12 cellular contexts compared by ENCODE assay signal in the genomic region with DNA sequence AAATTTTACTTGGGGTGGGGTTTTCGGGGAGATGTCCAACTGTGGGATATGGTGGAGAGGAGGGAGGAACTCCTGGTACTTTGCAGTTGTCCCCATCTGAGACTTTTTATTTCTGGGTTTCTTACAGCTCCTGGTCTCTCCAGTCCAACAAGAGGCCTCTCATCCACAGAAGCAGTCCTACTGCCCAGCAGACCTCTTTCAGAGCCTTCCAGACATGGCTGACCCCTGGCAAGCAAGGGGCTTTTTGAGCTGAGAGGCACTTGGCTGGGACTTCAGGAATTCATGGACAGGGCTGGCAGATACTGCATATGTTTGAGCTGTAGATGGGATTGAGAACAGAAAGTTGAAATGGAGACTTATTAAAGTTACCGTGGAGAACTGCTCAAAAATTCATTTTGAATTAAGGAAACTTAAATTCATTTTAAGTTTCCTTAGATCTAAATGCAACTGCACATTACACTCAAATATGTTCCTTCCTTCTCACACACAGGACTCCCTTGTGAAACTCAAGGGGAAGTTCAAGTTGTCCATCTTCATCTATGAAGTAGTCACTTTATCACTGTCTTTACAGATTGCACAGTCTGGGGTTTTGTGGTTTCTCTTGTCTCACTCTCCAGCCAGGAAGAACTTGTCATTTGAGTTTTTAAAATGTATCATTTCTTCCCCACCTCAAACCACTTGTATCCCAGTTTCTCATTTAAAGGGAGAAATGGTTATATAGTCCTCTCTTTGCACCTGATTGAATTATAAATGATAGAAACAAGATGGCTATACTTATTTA. TPM values are rescaled to one million over a fixed set of nuclear protein-coding genes. Genes with fewer than 3 reads are reported as not detected.
DNase-seq lines count a peak whose midpoint lies in the region; ATAC-seq and TF ChIP-seq lines count a peak whose summit lies in the region.
"Had no signal": no experiment of that assay in that cellular context is flagged by ENCODE, and none has a peak within 500 bp of the region (broad histone marks: within the 10 kb centered on the region; RNA-seq: fewer than 3 reads in every experiment).

No MANE protein-coding gene starts in this region.

- H3K27ac Mint-ChIP-seq in activated B cell treated with CpG ODN at 0.5 μM for 24 hours = peak overlapping the region; percentile 3

- H3K36me3 ChIP-seq in left ventricle myocardium inferior (no peaks in the 10 kb centered on the region), aorta (ENCODE audit: control insufficient read depth in 1 of 2, insufficient read depth in 2 of 2, low read length in 1 of 2) (no peaks in the 10 kb centered on the region), mesendoderm (ENCODE audit: control insufficient read depth, insufficient read depth, low read length) (no peaks in the 10 kb centered on the region)
- H3K36me3 ChIP-seq: colonic mucosa had no signal

- H2BK120ac ChIP-seq in mesendoderm (ENCODE audit: low read depth, low read length) = no peak overlapping the region

- no peaks in the 10 kb centered on the region for H3K79me1 ChIP-seq in mesendoderm (ENCODE audit: low read length)

- H3K4ac ChIP-seq in mesendoderm (ENCODE audit: low read depth, low read length) = no peak overlapping the region

- H4K8ac ChIP-seq in mesendoderm (ENCODE audit: low read depth, low read length) = no peak overlapping the region

- no peak for ATAC-seq in activated B cell treated with CpG ODN at 0.5 μM for 24 hours (ENCODE audit: low read depth)
- no peak for ATAC-seq in aorta (ENCODE audit: low FRiP score)
- no peak for ATAC-seq in foreskin keratinocyte

- no peak overlapping the region for H2AK5ac ChIP-seq in mesendoderm (ENCODE audit: low read length)

- H3K27ac ChIP-seq in left ventricle myocardium inferior (replicated peaks) (peak overlapping the region; percentile 53), aorta (ENCODE audit: low read depth in 1 of 2, low read length in 2 of 2) (peak overlapping the region; percentile 32 to 59), mesendoderm (ENCODE audit: low read depth, low read length) (no peak overlapping the region), foreskin keratinocyte (no peak overlapping the region)
- H3K27ac ChIP-seq: colonic mucosa had no signal

- DNase-seq in left ventricle myocardium inferior (no peak), cardiac septum (ENCODE audit: low spot score) (no peak), activated B cell treated with CpG ODN at 0.5 μM for 24 hours (no peak), lower leg skin (ENCODE audit: low spot score in 2 of 2) (peak; percentile 10 to 57), aorta (no peak), mesendoderm (no peak), foreskin keratinocyte (no peak), foreskin fibroblast (no peak)
- DNase-seq: colonic mucosa, COR-L47 had no signal

- H3K56ac ChIP-seq in mesendoderm (ENCODE audit: low read length) = no peak overlapping the region

- intact Hi-C loops in left ventricle myocardium inferior (cut with micrococcal nuclease) (loop anchor here (10.0 kb wide), 1 partner anchor 62 kb away; no protein-coding TSS in a partner anchor), cardiac septum (cut with DNase I) (no loop called here), activated B cell treated with CpG ODN at 0.5 μM for 24 hours (cut with micrococcal nuclease) (no loop called here), lower leg skin (cut with DNase I; ENCODE audit: low total_unique reads) (no loop called here), aorta (cut with DNase I) (no loop called here)

- peaks cover 10% of the 10 kb centered on the region for H3K4me1 Mint-ChIP-seq in activated B cell treated with CpG ODN at 0.5 μM for 24 hours

- H3K9ac ChIP-seq in mesendoderm (ENCODE audit: low read length) = no peak overlapping the region

- no peak for TF ChIP-seq POLR2A in lower leg skin (IDR thresholded peaks at IDR 0.05)

- WGBS in lower leg skin, 2 donors = 59 to 69% methylated on average over 2 of the region's 2 CpGs
- WGBS in aorta, 2 donors = 37 to 40% methylated on average over 2 of the region's 2 CpGs
- WGBS in mesendoderm (ENCODE audit: extremely low coverage, insufficient coverage, low lambda C conversion rate) = no CpG with 5 or more reads among the region's 2 CpGs

- H3K4me3 Mint-ChIP-seq in activated B cell treated with CpG ODN at 0.5 μM for 24 hours = no peak overlapping the region
- H3K4me3 Mint-ChIP-seq: memory B cell had no signal

- H3K4me3 ChIP-seq in left ventricle myocardium inferior (no peak overlapping the region), lower leg skin (ENCODE audit: low read depth, poor library complexity, severe bottlenecking) (no peak overlapping the region), aorta (ENCODE audit: low read length in 2 of 2) (no peak overlapping the region), mesendoderm (ENCODE audit: low read length) (no peak overlapping the region), foreskin fibroblast (ENCODE audit: low read depth in 1 of 2, low read length in 2 of 2) (no peak overlapping the region)
- H3K4me3 ChIP-seq: colonic mucosa had no signal

- H3K9me3 ChIP-seq in left ventricle myocardium inferior (replicated peaks) (no peaks in the 10 kb centered on the region), aorta (ENCODE audit: control insufficient read depth, low read length) (no peaks in the 10 kb centered on the region)
- H3K9me3 ChIP-seq: colonic mucosa had no signal

- no peak overlapping the region for H2BK5ac ChIP-seq in mesendoderm (ENCODE audit: low read length)

- no peak overlapping the region for H2BK15ac ChIP-seq in mesendoderm (replicated peaks; ENCODE audit: low read depth)

- no peaks in the 10 kb centered on the region for H3K9me3 Mint-ChIP-seq in activated B cell treated with CpG ODN at 0.5 μM for 24 hours
- H3K9me3 Mint-ChIP-seq: memory B cell had no signal

- no peaks in the 10 kb centered on the region for H3K79me2 ChIP-seq in mesendoderm (ENCODE audit: control insufficient read depth, insufficient read depth, low read length)

- no peaks in the 10 kb centered on the region for H3K27me3 Mint-ChIP-seq in activated B cell treated with CpG ODN at 0.5 μM for 24 hours
- H3K27me3 Mint-ChIP-seq: memory B cell had no signal

- TF ChIP-seq CTCF in left ventricle myocardium inferior (IDR thresholded peaks at IDR 0.05; ENCODE audit: borderline replicate concordance) (no peak), activated B cell treated with CpG ODN at 0.5 μM for 24 hours (IDR thresholded peaks at IDR 0.05) (no peak), lower leg skin (IDR thresholded peaks at IDR 0.05) (no peak), foreskin keratinocyte (conservative IDR thresholded peaks at IDR 0.05) (no peak), foreskin fibroblast (IDR thresholded peaks at IDR 0.05; ENCODE audit: low read depth, low read length) (no peak)

- H3K4me1 ChIP-seq in left ventricle myocardium inferior = peaks cover 33% of the 10 kb centered on the region
- H3K4me1 ChIP-seq in aorta (ENCODE audit: control insufficient read depth in 1 of 2, insufficient read depth in 2 of 2, low read length in 2 of 2) = peaks cover 0 to 2% of the 10 kb centered on the region in 2 donors
- H3K4me1 ChIP-seq in mesendoderm (ENCODE audit: control insufficient read depth, low read depth, low read length) = peaks cover 2% of the 10 kb centered on the region
- H3K4me1 ChIP-seq in foreskin keratinocyte = no peaks in the 10 kb centered on the region
- H3K4me1 ChIP-seq: colonic mucosa had no signal

- POLR2A ChIA-PET in activated B cell treated with CpG ODN at 0.5 μM for 24 hours (lab: Charles Lee) = interaction anchor here (0.7 to 5.1 kb wide), 4 partner anchors 9 to 57 kb away, joined by 3 to 31 read pairs (median 6); a partner anchor contains a TSS

- H3K36me3 Mint-ChIP-seq in activated B cell treated with CpG ODN at 0.5 μM for 24 hours (ENCODE audit: low read depth) = no peaks in the 10 kb centered on the region
- H3K36me3 Mint-ChIP-seq: memory B cell had no signal

- H4K5ac ChIP-seq in mesendoderm (ENCODE audit: low read length) = no peak overlapping the region

- CTCF ChIA-PET in activated B cell treated with CpG ODN at 0.5 μM for 24 hours (lab: Charles Lee) = interaction anchor here (0.7 kb wide), 1 partner anchor 600 kb away, joined by 5 read pairs; no protein-coding TSS in a partner anchor

- H3K23ac ChIP-seq in mesendoderm (ENCODE audit: low read length) = no peak overlapping the region

- H3K27me3 ChIP-seq in left ventricle myocardium inferior (ENCODE audit: low read depth) (no peaks in the 10 kb centered on the region), aorta (ENCODE audit: control insufficient read depth in 1 of 2, insufficient read depth in 2 of 2, low read length in 1 of 2) (no peaks in the 10 kb centered on the region), mesendoderm (ENCODE audit: insufficient read depth, low read length, poor library complexity) (no peaks in the 10 kb centered on the region), foreskin keratinocyte (no peaks in the 10 kb centered on the region)
- H3K27me3 ChIP-seq: colonic mucosa had no signal

- no peak overlapping the region for H3K18ac ChIP-seq in mesendoderm (ENCODE audit: low read length)

- no peak overlapping the region for H3K4me2 ChIP-seq in mesendoderm (ENCODE audit: low read length)

RNA-seq across cellular contexts. Expression of a gene that starts 40.7 kb away (rescaled TPM):
- total RNA-seq in left ventricle myocardium inferior = not detected
- not detected for total RNA-seq in cardiac septum
- not detected in 2 replicates for total RNA-seq in activated B cell treated with CpG ODN at 0.5 μM for 24 hours
- not detected for total RNA-seq in lower leg skin
- not detected for total RNA-seq in aorta
- polyA plus RNA-seq in aorta = not detected
- polyA plus RNA-seq in mesendoderm (2013, experiment 1 of 2) = 0.03 TPM
- polyA plus RNA-seq in mesendoderm (2013, experiment 2 of 2) = not detected
- total RNA-seq in foreskin keratinocyte = not detected in 2 replicates
- polyA plus RNA-seq in foreskin keratinocyte = not detected in 2 replicates
- total RNA-seq: colonic mucosa; T-helper 2 cell treated with Interferon-gamma antibody and Interleukin-4, amounts not matched to agents 100 ng/mL and 5 ng/mL, for 36 hours had no signal

RNA-seq across cellular contexts. Expression of a gene that starts 56.6 kb away (rescaled TPM):
- total RNA-seq in left ventricle myocardium inferior = 29.4 TPM
- 25.3 TPM for total RNA-seq in cardiac septum
- 117 and 127 TPM in 2 replicates for total RNA-seq in activated B cell treated with CpG ODN at 0.5 μM for 24 hours
- total RNA-seq in lower leg skin = 10 to 100 TPM; 51.8 to 76.2 (median 63.9) TPM
- total RNA-seq in aorta = 100 to 1,000 TPM; 136 to 169 TPM
- 10 to 100 TPM; 68.5 to 78.9 TPM for polyA plus RNA-seq in aorta
- polyA plus RNA-seq in mesendoderm (2013, experiment 1 of 2) = 160 TPM
- polyA plus RNA-seq in mesendoderm (2013, experiment 2 of 2) = 164 TPM
- total RNA-seq in foreskin keratinocyte = 168 and 171 TPM in 2 replicates
- 117 and 128 TPM in 2 replicates for polyA plus RNA-seq in foreskin keratinocyte

Comparison
In these comparisons a context has a peak if more than half of its experiments do, and no peak if none do; other contexts are left out.
1. DNase-seq: peak in lower leg skin (2 of 2); none in left ventricle myocardium inferior (single experiment), cardiac septum (single experiment), activated B cell treated with CpG ODN at 0.5 μM for 24 hours (single experiment), aorta (0 of 2), mesendoderm (single experiment), foreskin keratinocyte (0 of 2) and foreskin fibroblast (0 of 2).
2. H3K27ac ChIP-seq: peak in left ventricle myocardium inferior (single experiment) and aorta (2 of 2); none in mesendoderm (single experiment) and foreskin keratinocyte (single experiment).